ENCODE assay signal across 21 cellular contexts in genomic region chr1:19086176-19086875, GRCh38.
A peak's percentile ranks its signal among the peaks of the same experiment; 100 is the strongest.
DNase-seq lines count a peak whose midpoint lies in the region; ATAC-seq and TF ChIP-seq lines count a peak whose summit lies in the region.
"Had no signal": no experiment of that assay in that cellular context is flagged by ENCODE, and none has a peak within 500 bp of the region (broad histone marks: within the 10 kb centered on the region; RNA-seq: fewer than 3 reads in every experiment).

No MANE protein-coding gene starts in this region.

- H3K27ac ChIP-seq in lower lobe of right lung (peak overlapping the region; percentile 15), thyroid gland (peak overlapping the region; percentile 62 to 94 (median 77))
- H3K27ac ChIP-seq: BLaER1, parathyroid adenoma, SJCRH30 had no signal

- no peaks in the 10 kb centered on the region for H3K27me3 Mint-ChIP-seq in activated naive CD4-positive, alpha-beta T cell treated with anti-CD3 and anti-CD28 coated beads, Interleukin-2, amount 50 U/mL, for 24 hours
- H3K27me3 Mint-ChIP-seq: activated CD8-positive, alpha-beta memory T cell treated with anti-CD3 and anti-CD28 coated beads, Interleukin-2, amount 10 ng/mL, durations not matched to agents 7 days and 5 days; naive B cell had no signal

- H3K4me1 ChIP-seq in lower lobe of right lung (peaks cover 8% of the 10 kb centered on the region), thyroid gland (peaks cover 21 to 39% of the 10 kb centered on the region in 2 donors)
- H3K4me1 ChIP-seq: BLaER1, parathyroid adenoma had no signal

- DNase-seq in activated naive CD4-positive, alpha-beta T cell (lab: John Stamatoyannopoulos, UW) = no peak
- DNase-seq in erythroblast (lab: John Stamatoyannopoulos, UW) (peak; percentile 30 to 70), lower lobe of right lung (no peak), thyroid gland (peak; percentile 47 to 51), ecto neural progenitor cell (ENCODE audit: low spot score) (no peak), OCI-M2 (lab: John Stamatoyannopoulos, UW; ENCODE audit: unreplicated experiment) (no peak)
- DNase-seq in activated effector memory CD4-positive, alpha-beta T cell treated with Interleukin-2 at 50 U/mL for 16 hours = no peak
- DNase-seq: activated CD4-positive, CD25-positive, alpha-beta regulatory T cell treated with anti-CD3 and anti-CD28 coated beads, Interleukin-2, amount 50 U/mL, for 72 hours; activated CD8-positive, alpha-beta memory T cell treated with anti-CD3 and anti-CD28 coated beads, Interleukin-2, amount 10 ng/mL, durations not matched to agents 7 days and 5 days; activated gamma-delta T cell treated with Interleukin-2 at 50 U/mL for 16 hours; KBM-7; mammary epithelial cell; naive B cell; NCI-H2081; SJCRH30; stimulated activated CD8-positive, alpha-beta memory T cell treated with anti-CD3 and anti-CD28 coated beads, Interleukin-4, amount 100 ng/mL, for 48 hours had no signal

- peaks cover 11% of the 10 kb centered on the region for H3K4me1 Mint-ChIP-seq in activated naive CD4-positive, alpha-beta T cell treated with anti-CD3 and anti-CD28 coated beads, Interleukin-2, amount 50 U/mL, for 24 hours

- H3K36me3 ChIP-seq in lower lobe of right lung (peaks cover 97% of the 10 kb centered on the region), thyroid gland (peaks cover 66 to 67% of the 10 kb centered on the region in 2 donors)

- H3K4me3 ChIP-seq in lower lobe of right lung (no peak overlapping the region), thyroid gland (replicated peaks in 1 of 3) (no peak overlapping the region)
- H3K4me3 ChIP-seq: BLaER1, SJCRH30 had no signal

- H3K27ac Mint-ChIP-seq in activated naive CD4-positive, alpha-beta T cell treated with anti-CD3 and anti-CD28 coated beads, Interleukin-2, amount 50 U/mL, for 24 hours = peak overlapping the region; percentile 38
- H3K27ac Mint-ChIP-seq: activated CD8-positive, alpha-beta memory T cell treated with anti-CD3 and anti-CD28 coated beads, Interleukin-2, amount 10 ng/mL, durations not matched to agents 7 days and 5 days; T-helper 2 cell treated with Interferon-gamma antibody and Interleukin-4, amounts not matched to agents 5 μg/mL and 100 μg/mL, for 36 hours had no signal

- no peaks in the 10 kb centered on the region for H3K9me3 ChIP-seq in lower lobe of right lung
- no peaks in the 10 kb centered on the region for H3K9me3 ChIP-seq in thyroid gland
- H3K9me3 ChIP-seq: BLaER1, SJCRH30 had no signal

- ATAC-seq in lower lobe of right lung = peak; percentile 61 to 83
- ATAC-seq: activated CD8-positive, alpha-beta memory T cell treated with anti-CD3 and anti-CD28 coated beads, Interleukin-2, amount 10 ng/mL, durations not matched to agents 7 days and 5 days; HCT116 had no signal

- TF ChIP-seq CTCF in lower lobe of right lung (IDR thresholded peaks at IDR 0.05) (no peak), thyroid gland (IDR thresholded peaks at IDR 0.05) (no peak)

- WGBS in thyroid gland, 2 donors = 59 to 75% methylated on average over 12 to 17 of the region's 21 CpGs

- intact Hi-C loops in lower lobe of right lung (cut with DNase I) (no loop called here), thyroid gland (cut with DNase I) (loop anchor here (10.0 kb wide), 1 partner anchor 112 kb away; no protein-coding TSS in a partner anchor)

- TF ChIP-seq POLR2A in erythroblast (IDR thresholded peaks at IDR 0.05; ENCODE audit: low read length) = no peak
- no peak for TF ChIP-seq POLR2A in thyroid gland (IDR thresholded peaks at IDR 0.05)

- H3K9me3 Mint-ChIP-seq in activated naive CD4-positive, alpha-beta T cell treated with anti-CD3 and anti-CD28 coated beads, Interleukin-2, amount 50 U/mL, for 24 hours = no peaks in the 10 kb centered on the region
- H3K9me3 Mint-ChIP-seq: naive B cell; T-helper 2 cell treated with Interferon-gamma antibody and Interleukin-4, amounts not matched to agents 5 μg/mL and 100 μg/mL, for 36 hours had no signal

- no peak overlapping the region for H3K4me3 Mint-ChIP-seq in activated naive CD4-positive, alpha-beta T cell treated with anti-CD3 and anti-CD28 coated beads, Interleukin-2, amount 50 U/mL, for 24 hours
- H3K4me3 Mint-ChIP-seq: activated CD8-positive, alpha-beta memory T cell treated with anti-CD3 and anti-CD28 coated beads, Interleukin-2, amount 10 ng/mL, durations not matched to agents 7 days and 5 days; naive B cell; T-helper 2 cell treated with Interferon-gamma antibody and Interleukin-4, amounts not matched to agents 5 μg/mL and 100 μg/mL, for 36 hours had no signal

- no peaks in the 10 kb centered on the region for H3K27me3 ChIP-seq in lower lobe of right lung (ENCODE audit: low read depth)
- H3K27me3 ChIP-seq in thyroid gland = no peaks in the 10 kb centered on the region
- H3K27me3 ChIP-seq: BLaER1, SJCRH30 had no signal

- H3K36me3 Mint-ChIP-seq in activated naive CD4-positive, alpha-beta T cell treated with anti-CD3 and anti-CD28 coated beads, Interleukin-2, amount 50 U/mL, for 24 hours = peaks cover 24% of the 10 kb centered on the region

Comparison
In these comparisons a context has a peak if more than half of its experiments do, and no peak if none do; other contexts are left out.
1. DNase-seq: peak in erythroblast (2 of 2) and thyroid gland (2 of 2); none in activated naive CD4-positive, alpha-beta T cell (0 of 4), lower lobe of right lung (single experiment), ecto neural progenitor cell (single experiment), OCI-M2 (single experiment) and activated effector memory CD4-positive, alpha-beta T cell treated with Interleukin-2 at 50 U/mL for 16 hours (single experiment).